ENCODE assay signal across 18 cellular contexts in the genomic region with DNA sequence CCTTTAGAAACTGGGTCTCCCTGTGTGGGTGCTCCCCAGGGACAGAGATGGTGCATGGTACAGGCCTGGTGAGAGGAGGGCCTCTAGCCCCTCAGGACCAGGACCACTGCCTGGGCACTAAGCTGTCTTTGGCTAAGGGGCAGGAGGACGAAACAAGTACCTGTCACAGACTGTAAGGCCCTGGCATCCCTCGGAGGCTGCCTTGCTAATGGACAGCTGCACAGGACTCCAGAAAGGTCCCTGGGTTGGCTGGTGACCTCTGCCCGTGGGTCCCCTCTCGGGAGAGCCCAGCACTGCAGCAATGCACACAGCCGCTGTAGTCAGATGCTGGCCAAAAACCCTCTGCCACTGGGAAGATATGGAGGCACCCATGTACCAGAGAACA. TPM values are rescaled to one million over a fixed set of nuclear protein-coding genes. Genes with fewer than 3 reads are reported as not detected.
DNase-seq lines count a peak whose midpoint lies in the region; ATAC-seq, FAIRE-seq and TF ChIP-seq lines count a peak whose summit lies in the region.
"Had no signal": no experiment of that assay in that cellular context is flagged by ENCODE, and none has a peak within 500 bp of the region (broad histone marks: within the 10 kb centered on the region; RNA-seq: fewer than 3 reads in every experiment).

No MANE protein-coding gene starts in this region.

- no peaks in the 10 kb centered on the region for H3K27me3 ChIP-seq in Loucy (ENCODE audit: insufficient read depth, low read length, poor library complexity, severe bottlenecking)
- no peaks in the 10 kb centered on the region for H3K27me3 ChIP-seq in muscle layer of colon (ENCODE audit: control insufficient read depth in 1 of 2, insufficient read depth in 2 of 2, low read length in 2 of 2)
- no peaks in the 10 kb centered on the region for H3K27me3 ChIP-seq in tibial nerve
- H3K27me3 ChIP-seq in testis: no peaks in the 10 kb centered on the region
- H3K27me3 ChIP-seq: SJCRH30, upper lobe of left lung had no signal

- H3K9ac ChIP-seq in Loucy (ENCODE audit: low read depth, low read length, poor library complexity, severe bottlenecking) (no peak overlapping the region), muscle layer of colon (ENCODE audit: low read length) (no peak overlapping the region)

- no peaks in the 10 kb centered on the region for H3K9me3 ChIP-seq in Loucy (ENCODE audit: insufficient read depth, low read depth, low read length)
- no peaks in the 10 kb centered on the region for H3K9me3 ChIP-seq in muscle layer of colon (ENCODE audit: low read length)
- no peaks in the 10 kb centered on the region for H3K9me3 ChIP-seq in tibial nerve
- H3K9me3 ChIP-seq in testis: no peaks in the 10 kb centered on the region
- H3K9me3 ChIP-seq: SJCRH30, upper lobe of left lung had no signal

- H3K9me2 ChIP-seq in Loucy (replicated peaks; ENCODE audit: low read depth, low read length): no peaks in the 10 kb centered on the region

- no peak for TF ChIP-seq EP300 in tibial nerve (IDR thresholded peaks at IDR 0.05)

- no peaks in the 10 kb centered on the region for H3K36me3 Mint-ChIP-seq in chondrocyte (ENCODE audit: low read depth)
- H3K36me3 Mint-ChIP-seq: activated naive CD8-positive, alpha-beta T cell; CD4-positive, CD25-positive, alpha-beta regulatory T cell; IgD-negative memory B cell had no signal

- no peak for FAIRE-seq in RCC 7860 (lab: Jason Lieb, UNC)
- FAIRE-seq: endothelial cell of umbilical vein, H54 had no signal

- H4K20me1 ChIP-seq in Loucy (ENCODE audit: insufficient read depth, low read length, poor library complexity, severe bottlenecking): peaks cover 100% of the 10 kb centered on the region

- H3K4me2 ChIP-seq in Loucy (ENCODE audit: low read depth, low read length, poor library complexity, severe bottlenecking): peak overlapping the region; percentile 98

- intact Hi-C loops in testis (cut with DNase I; ENCODE audit: low total_unique reads): no loop called here

- no peaks in the 10 kb centered on the region for H3K9me3 Mint-ChIP-seq in chondrocyte (ENCODE audit: low read depth)
- H3K9me3 Mint-ChIP-seq: CD4-positive, CD25-positive, alpha-beta regulatory T cell; IgD-negative memory B cell had no signal

- WGBS in tibial nerve, 2 donors: 79 to 92% methylated on average over 2 to 5 of the region's 5 CpGs
- WGBS in testis, 2 donors: 81 to 85% methylated on average over 4 of the region's 5 CpGs

- ATAC-seq in HG03520 (IDR thresholded peaks at IDR 0.05; ENCODE audit: unreplicated experiment): no peak

- peak overlapping the region; percentile 0 for H3K4me3 ChIP-seq in Loucy (ENCODE audit: low read length, poor library complexity, severe bottlenecking)
- no peak overlapping the region for H3K4me3 ChIP-seq in muscle layer of colon (ENCODE audit: low read depth in 1 of 2, low read length in 2 of 2)
- no peak overlapping the region for H3K4me3 ChIP-seq in tibial nerve
- no peak overlapping the region for H3K4me3 ChIP-seq in testis
- H3K4me3 ChIP-seq: SJCRH30, upper lobe of left lung had no signal

- peaks cover 100% of the 10 kb centered on the region for H3K79me2 ChIP-seq in Loucy (ENCODE audit: insufficient read depth, low read length)

- H3F3A ChIP-seq in Loucy (ENCODE audit: low read depth): no peaks in the 10 kb centered on the region

- DNase-seq in chondrocyte (ENCODE audit: low spot score) (peak; percentile 54), tibial nerve (ENCODE audit: low spot score in 2 of 2) (no peak), RCC 7860 (ENCODE audit: low spot score) (no peak), testis (no peak)
- DNase-seq: activated CD4-positive, alpha-beta T cell treated with anti-CD3 and anti-CD28 coated beads for 48 hours; activated T-cell treated with anti-CD3 and anti-CD28 coated beads for 4 hours; CD4-positive, CD25-positive, alpha-beta regulatory T cell; stimulated activated CD4-positive, alpha-beta T cell treated with anti-CD3 and anti-CD28 coated beads, Interleukin-2, amount 100 ng/mL, for 24 hours; T-helper 9 cell had no signal

- H2AFZ ChIP-seq in Loucy (ENCODE audit: low read length): no peak overlapping the region

- H3K27ac ChIP-seq in muscle layer of colon (ENCODE audit: low read depth, low read length) (peak overlapping the region; percentile 88), tibial nerve (peak overlapping the region in 3 of 4 donors; percentile 70 to 80 (median 76)), testis (peak overlapping the region in 1 of 2 donors; percentile 50)

- H3K27me3 Mint-ChIP-seq in chondrocyte (ENCODE audit: low read depth): no peaks in the 10 kb centered on the region
- H3K27me3 Mint-ChIP-seq: activated naive CD8-positive, alpha-beta T cell; CD4-positive, CD25-positive, alpha-beta regulatory T cell; IgD-negative memory B cell had no signal

- peaks cover 59% of the 10 kb centered on the region for H3K4me1 ChIP-seq in Loucy (ENCODE audit: insufficient read depth, low read length, poor library complexity, severe bottlenecking)
- peaks cover 89% of the 10 kb centered on the region for H3K4me1 ChIP-seq in muscle layer of colon (ENCODE audit: insufficient read depth, low read length)
- peaks cover 0 to 98% (median 60%) of the 10 kb centered on the region in 4 donors for H3K4me1 ChIP-seq in tibial nerve
- peaks cover 81% of the 10 kb centered on the region for H3K4me1 ChIP-seq in testis

- peaks cover 67% of the 10 kb centered on the region for H3K4me1 Mint-ChIP-seq in chondrocyte (ENCODE audit: low read depth)

- peak overlapping the region; percentile 83 for H3K27ac Mint-ChIP-seq in chondrocyte (ENCODE audit: unreplicated experiment)
- H3K27ac Mint-ChIP-seq: activated naive CD8-positive, alpha-beta T cell; IgD-negative memory B cell had no signal

- TF ChIP-seq CTCF in Loucy (conservative IDR thresholded peaks at IDR 0.05; ENCODE audit: low read length): no peak
- no peak for TF ChIP-seq CTCF in chondrocyte (IDR thresholded peaks at IDR 0.05)
- no peak for TF ChIP-seq CTCF in tibial nerve (IDR thresholded peaks at IDR 0.05)
- TF ChIP-seq CTCF in testis (IDR thresholded peaks at IDR 0.05): no peak

- no peak overlapping the region for H3K4me3 Mint-ChIP-seq in chondrocyte (ENCODE audit: unreplicated experiment)
- H3K4me3 Mint-ChIP-seq: activated naive CD8-positive, alpha-beta T cell; CD4-positive, CD25-positive, alpha-beta regulatory T cell had no signal

- no peak for TF ChIP-seq POLR2A in tibial nerve (IDR thresholded peaks at IDR 0.05)
- TF ChIP-seq POLR2A in testis (IDR thresholded peaks at IDR 0.05): no peak

- H3K36me3 ChIP-seq in Loucy (ENCODE audit: insufficient read depth, low read length) (peaks cover 100% of the 10 kb centered on the region), muscle layer of colon (ENCODE audit: insufficient read depth, low read length) (no peaks in the 10 kb centered on the region), tibial nerve (no peaks in the 10 kb centered on the region), testis (ENCODE audit: low read depth, missing control alignments) (no peaks in the 10 kb centered on the region)
- H3K36me3 ChIP-seq: SJCRH30, upper lobe of left lung had no signal

RNA-seq across cellular contexts. Expression of a gene that starts 14.3 kb away (rescaled TPM):
- 30.0 to 39.2 TPM (median 33.1 TPM) in 3 replicates for total RNA-seq in chondrocyte
- total RNA-seq in tibial nerve: 10 to 100 TPM; 21.6 to 51.6 (median 39.3) TPM
- 100 to 1,000 TPM; 143 to 203 TPM for total RNA-seq in testis
- 58.7 TPM for polyA plus RNA-seq in testis (ENCODE audit: insufficient read depth, low read depth, low replicate concordance)
